Comparison of ENCODE assay signal across 16 cellular contexts in genomic region chr12:132602578-132603239, GRCh38. TPM values are rescaled to one million over a fixed set of nuclear protein-coding genes. Genes with fewer than 3 reads are reported as not detected.
A peak's percentile ranks its signal among the peaks of the same experiment; 100 is the strongest.
DNase-seq lines count a peak whose midpoint lies in the region; ATAC-seq, FAIRE-seq and TF ChIP-seq lines count a peak whose summit lies in the region.
"Had no signal": no experiment of that assay in that cellular context is flagged by ENCODE, and none has a peak within 500 bp of the region (broad histone marks: within the 10 kb centered on the region; RNA-seq: fewer than 3 reads in every experiment).

No MANE protein-coding gene starts in this region.

- H3K9ac ChIP-seq in K562 (ENCODE audit: insufficient read depth in 1 of 2, low read depth in 2 of 2, low read length in 2 of 2) (peak overlapping the region in 1 of 2 experiments; percentile 71; a peak in 2 of 4 replicates), parathyroid adenoma (no peak overlapping the region), smooth muscle cell (ENCODE audit: low read depth) (no peak overlapping the region)

- TF ChIP-seq CTCF in K562 (IDR thresholded peaks at IDR 0.05 in 2 of 3, conservative IDR thresholded peaks at IDR 0.05 in 1 of 3; ENCODE audit: insufficient read depth in 2 of 3, low read depth in 1 of 3, low read length in 3 of 3) (0 out of 6 replicates have a peak, but pooled peaks of 1 of the 3 experiments have one; percentile 2), hepatocyte (IDR thresholded peaks at IDR 0.05; ENCODE audit: poor library complexity) (no peak), parathyroid adenoma (IDR thresholded peaks at IDR 0.05) (no peak), smooth muscle cell (IDR thresholded peaks at IDR 0.05; ENCODE audit: borderline replicate concordance, insufficient read depth, poor library complexity, severe bottlenecking) (no peak)

- TF ChIP-seq RAD21 in K562 (CRISPR knock-in tag; conservative IDR thresholded peaks at IDR 0.05 in 1 of 2, IDR thresholded peaks at IDR 0.05 in 1 of 2), result no peak

- WGBS in K562 (ENCODE audit: insufficient coverage, low coverage, missing lambda C conversion rate), result 20% methylated on average over 11 of the region's 29 CpGs
- 65% methylated on average over 18 of the region's 29 CpGs for WGBS in hepatocyte (ENCODE audit: low lambda C conversion rate, missing lambda C conversion rate)
- WGBS in smooth muscle cell (ENCODE audit: low lambda C conversion rate), result 69% methylated on average over 26 of the region's 29 CpGs

- H3K4me2 ChIP-seq in K562 (ENCODE audit: insufficient read depth, low read length) (no peak overlapping the region), hepatocyte (peak overlapping the region; percentile 10), parathyroid adenoma (ENCODE audit: low read length) (no peak overlapping the region), smooth muscle cell (no peak overlapping the region)

- BruUV-seq in K562 (replicated peaks; lab: Mats Ljungman, UMichigan), result no TSS peak

- H3K27me3 Mint-ChIP-seq in activated naive CD4-positive, alpha-beta T cell treated with anti-CD3 and anti-CD28 coated beads, Interleukin-2, amount 10 ng/mL, durations not matched to agents 7 days and 5 days, result peaks cover 97% of the 10 kb centered on the region

- H3F3A ChIP-seq in smooth muscle cell (ENCODE audit: low read depth), result peaks cover 7% of the 10 kb centered on the region

- H3K27ac Mint-ChIP-seq in activated naive CD4-positive, alpha-beta T cell treated with anti-CD3 and anti-CD28 coated beads, Interleukin-2, amount 10 ng/mL, durations not matched to agents 7 days and 5 days, result no peak overlapping the region
- H3K27ac Mint-ChIP-seq: dendritic cell treated with granulocyte-macrophage colony-stimulating factor and Interleukin-4, amounts not matched to agents 40 ng/mL and 50 ng/mL, for 4 days; natural killer cell; WTC11 had no signal

- POLR2A ChIA-PET in K562 (lab: Yijun Ruan, JAX), result interaction anchor here (0.6 to 1.5 kb wide), 2 partner anchors 12 to 108 kb away, joined by 3 to 5 read pairs; partner anchors contain the start of gene PGAM5

- CTCF ChIA-PET in K562 (lab: Yijun Ruan, JAX; ENCODE audit: low intra/inter-chr PET ratio), result interaction anchor here (0.6 kb wide), 1 partner anchor 43 kb away, joined by 3 read pairs; no protein-coding TSS in a partner anchor
- CTCF ChIA-PET in activated naive CD4-positive, alpha-beta T cell treated with anti-CD3 and anti-CD28 coated beads, Interleukin-2, amount 10 ng/mL, durations not matched to agents 7 days and 5 days (lab: Charles Lee), result interaction anchor here (1.6 to 2.5 kb wide), 2 partner anchors 12 to 188 kb away, joined by 3 to 10 read pairs; no protein-coding TSS in a partner anchor

- no peaks in the 10 kb centered on the region for H3K9me3 ChIP-seq in K562 (replicated peaks; ENCODE audit: control insufficient read depth, insufficient read depth, low read depth, low read length)
- no peaks in the 10 kb centered on the region for H3K9me3 ChIP-seq in hepatocyte (ENCODE audit: low read depth)
- H3K9me3 ChIP-seq in parathyroid adenoma (ENCODE audit: control insufficient read depth, low read length), result no peaks in the 10 kb centered on the region
- H3K9me3 ChIP-seq in smooth muscle cell (replicated peaks; ENCODE audit: low read depth), result no peaks in the 10 kb centered on the region

- no peak for TF ChIP-seq POLR2A in K562 (conservative IDR thresholded peaks at IDR 0.05)

- H3K9me1 ChIP-seq in K562 (ENCODE audit: control insufficient read depth, insufficient read depth, low read length), result no peaks in the 10 kb centered on the region

- FAIRE-seq in K562 (lab: Jason Lieb, UNC), result no peak

- in situ Hi-C loops in K562 (cut with MboI), result loop anchor here (5.0 kb wide), 1 partner anchor 185 kb away; no protein-coding TSS in a partner anchor

- peaks cover 8% of the 10 kb centered on the region for H3K4me1 ChIP-seq in ACC112 (ENCODE audit: control insufficient read depth, insufficient read depth, low read length, unreplicated experiment)
- peaks cover 7 to 64% of the 10 kb centered on the region in 2 experiments; a peak in 4 of 5 replicates for H3K4me1 ChIP-seq in K562 (replicated peaks in 1 of 2; ENCODE audit: control insufficient read depth in 2 of 2, insufficient read depth in 2 of 2, low read length in 2 of 2)
- no peaks in the 10 kb centered on the region for H3K4me1 ChIP-seq in hepatocyte (ENCODE audit: insufficient read depth)
- H3K4me1 ChIP-seq in parathyroid adenoma, result peaks cover 4% of the 10 kb centered on the region
- H3K4me1 ChIP-seq in smooth muscle cell (ENCODE audit: low read depth), result peaks cover 4% of the 10 kb centered on the region
- H3K4me1 ChIP-seq: foreskin keratinocyte had no signal

- H3K27ac ChIP-seq in ACC112 (ENCODE audit: low read depth, low read length) (no peak overlapping the region), K562 (ENCODE audit: extremely low read depth, low read depth, low read length) (no peak overlapping the region), hepatocyte (no peak overlapping the region), parathyroid adenoma (peak overlapping the region; percentile 30), smooth muscle cell (ENCODE audit: low read depth) (no peak overlapping the region)
- H3K27ac ChIP-seq: foreskin keratinocyte had no signal

- H3K79me2 ChIP-seq in ACC112 (ENCODE audit: control insufficient read depth, insufficient read depth, low read length, unreplicated experiment) (no peaks in the 10 kb centered on the region), K562 (ENCODE audit: control insufficient read depth, insufficient read depth, low read length) (no peaks in the 10 kb centered on the region), hepatocyte (no peaks in the 10 kb centered on the region), parathyroid adenoma (no peaks in the 10 kb centered on the region), smooth muscle cell (ENCODE audit: low read depth) (no peaks in the 10 kb centered on the region)

- no peaks in the 10 kb centered on the region for H3K36me3 Mint-ChIP-seq in activated naive CD4-positive, alpha-beta T cell treated with anti-CD3 and anti-CD28 coated beads, Interleukin-2, amount 10 ng/mL, durations not matched to agents 7 days and 5 days
- H3K36me3 Mint-ChIP-seq: natural killer cell, WTC11 had no signal

- no peaks in the 10 kb centered on the region for H3K9me2 ChIP-seq in hepatocyte (replicated peaks; ENCODE audit: insufficient read depth)

- H3K27me3 ChIP-seq in ACC112 (ENCODE audit: insufficient read depth, low read length) (peaks cover 35% of the 10 kb centered on the region), K562 (ENCODE audit: control insufficient read depth in 2 of 2, insufficient read depth in 2 of 2, low read length in 2 of 2) (peaks cover 30 to 61% of the 10 kb centered on the region in 2 experiments), hepatocyte (peaks cover 26% of the 10 kb centered on the region), parathyroid adenoma (ENCODE audit: control insufficient read depth, insufficient read depth, low read length) (peaks cover 4% of the 10 kb centered on the region), smooth muscle cell (ENCODE audit: low read depth) (peaks cover 35% of the 10 kb centered on the region)

- H3K4me1 Mint-ChIP-seq in activated naive CD4-positive, alpha-beta T cell treated with anti-CD3 and anti-CD28 coated beads, Interleukin-2, amount 10 ng/mL, durations not matched to agents 7 days and 5 days, result peaks cover 24% of the 10 kb centered on the region

- H3K4me3 ChIP-seq in ACC112 (ENCODE audit: low read depth, low read length), result no peak overlapping the region
- no peak overlapping the region for H3K4me3 ChIP-seq in K562
- no peak overlapping the region for H3K4me3 ChIP-seq in hepatocyte
- peak overlapping the region; percentile 22 for H3K4me3 ChIP-seq in parathyroid adenoma (ENCODE audit: low read depth, low read length)
- no peak overlapping the region for H3K4me3 ChIP-seq in smooth muscle cell

- H3K36me3 ChIP-seq in ACC112 (ENCODE audit: insufficient read depth, low read length) (no peaks in the 10 kb centered on the region), K562 (ENCODE audit: control insufficient read depth, insufficient read depth, low read length) (no peaks in the 10 kb centered on the region), hepatocyte (replicated peaks; ENCODE audit: insufficient read depth, low read depth) (no peaks in the 10 kb centered on the region), parathyroid adenoma (ENCODE audit: control insufficient read depth, insufficient read depth, low read length) (no peaks in the 10 kb centered on the region), smooth muscle cell (ENCODE audit: low read depth) (no peaks in the 10 kb centered on the region)

- intact Hi-C loops in K562 (cut with micrococcal nuclease), result no loop called here

- no peaks in the 10 kb centered on the region for H3K9me3 Mint-ChIP-seq in activated naive CD4-positive, alpha-beta T cell treated with anti-CD3 and anti-CD28 coated beads, Interleukin-2, amount 10 ng/mL, durations not matched to agents 7 days and 5 days
- H3K9me3 Mint-ChIP-seq: dendritic cell treated with granulocyte-macrophage colony-stimulating factor and Interleukin-4, amounts not matched to agents 40 ng/mL and 50 ng/mL, for 4 days; natural killer cell had no signal

- no peak for TF ChIP-seq EP300 in K562 (IDR thresholded peaks at IDR 0.05; ENCODE audit: low read length)

- peak overlapping the region; percentile 1 for H2AFZ ChIP-seq in ACC112 (ENCODE audit: low read length, unreplicated experiment)
- H2AFZ ChIP-seq in K562 (ENCODE audit: low read depth, low read length), result peak overlapping the region; percentile 62
- no peak overlapping the region for H2AFZ ChIP-seq in hepatocyte
- H2AFZ ChIP-seq in parathyroid adenoma, result no peak overlapping the region
- H2AFZ ChIP-seq in smooth muscle cell (ENCODE audit: low read depth), result no peak overlapping the region

- DNase-seq in K562 (ENCODE audit: extremely low read depth in 1 of 4, low spot score in 3 of 4) (no peak), hepatocyte (ENCODE audit: low spot score) (no peak), smooth muscle cell (lab: John Stamatoyannopoulos, UW; ENCODE audit: unreplicated experiment) (no peak)
- no peak for DNase-seq in activated naive CD4-positive, alpha-beta T cell treated with anti-CD3 and anti-CD28 coated beads, Interleukin-2, amount 10 ng/mL, durations not matched to agents 7 days and 5 days
- DNase-seq in activated T-cell treated with anti-CD3 and anti-CD28 coated beads, Interleukin-2, amount 50 U/mL, for 48 hours, result no peak
- DNase-seq: activated CD8-positive, alpha-beta memory T cell treated with anti-CD3 and anti-CD28 coated beads, Interleukin-2, amount 50 U/mL, for 4 hours; foreskin keratinocyte; natural killer cell; NCI-H2171 treated with DMSO at 0.1 percent for 48 hours; SW 1271 had no signal

- no peak overlapping the region for H3K4me3 Mint-ChIP-seq in activated naive CD4-positive, alpha-beta T cell treated with anti-CD3 and anti-CD28 coated beads, Interleukin-2, amount 10 ng/mL, durations not matched to agents 7 days and 5 days
- H3K4me3 Mint-ChIP-seq: dendritic cell treated with granulocyte-macrophage colony-stimulating factor and Interleukin-4, amounts not matched to agents 40 ng/mL and 50 ng/mL, for 4 days; natural killer cell; WTC11 had no signal

- ATAC-seq in K562 (peak; percentile 43), HG03039 (IDR thresholded peaks at IDR 0.05; ENCODE audit: unreplicated experiment) (no peak)
- ATAC-seq: foreskin keratinocyte, natural killer cell, WTC11 had no signal

- H4K20me1 ChIP-seq in K562 (replicated peaks; ENCODE audit: control insufficient read depth, insufficient read depth, low read length) (no peaks in the 10 kb centered on the region), hepatocyte (ENCODE audit: insufficient read depth, poor library complexity, severe bottlenecking) (no peaks in the 10 kb centered on the region), smooth muscle cell (ENCODE audit: low read depth) (no peaks in the 10 kb centered on the region)

RNA-seq across cellular contexts. Expression of gene LRCOL1, which starts 7.7 kb away (rescaled TPM):
- not detected in 2 replicates for total RNA-seq in K562 (2011; cell fraction: chromatin; rRNA removed; ENCODE audit: low replicate concordance)
- not detected in 2 replicates for total RNA-seq in K562 (2011; cell fraction: nucleolus; rRNA removed)
- total RNA-seq in K562 (2011; cell fraction: nucleoplasm; rRNA removed), result not detected in 2 replicates
- total RNA-seq in K562 (2014; rRNA removed), result not detected in 2 replicates
- total RNA-seq in K562 (2014; rRNA removed; fragmentation: Illumina TruSeq; extraction: Trizol), result not detected in 2 replicates
- not detected in 2 replicates for total RNA-seq in K562 (2015; rRNA removed; fragmentation: Illumina TruSeq; extraction: Trizol)
- not detected in 2 replicates for total RNA-seq in K562 (2021)
- polyA plus RNA-seq in K562 (2011; rRNA removed), result not detected in 2 replicates
- 0.09 TPM in 1 of 2 replicates, not detected in the other for polyA plus RNA-seq in K562 (2011; cell fraction: cytosol; rRNA removed)
- polyA plus RNA-seq in K562 (2011; cell fraction: nucleus; rRNA removed), result 0.20 TPM in 1 of 2 replicates, not detected in the other
- not detected in 2 replicates for polyA plus RNA-seq in K562 (2012)
- polyA plus RNA-seq in K562 (2014; fragmentation: Illumina TruSeq; extraction: Trizol), result not detected in 2 replicates
- not detected for polyA plus RNA-seq in K562 (2014; fragmentation: Nextera tagmentation; extraction: Ambion mirVana)
- polyA plus RNA-seq in K562 (2014; rRNA removed), result not detected in 2 replicates
- not detected in 2 replicates for polyA minus RNA-seq in K562 (2011; rRNA and poly(A)+ RNA removed)
- not detected in 2 replicates for polyA minus RNA-seq in K562 (2011; cell fraction: cytosol; rRNA and poly(A)+ RNA removed)
- not detected in 2 replicates for polyA minus RNA-seq in K562 (2011; cell fraction: nucleus; rRNA and poly(A)+ RNA removed)
- total RNA-seq in hepatocyte, result not detected in 2 replicates
- 0.28 TPM in 1 of 2 replicates, not detected in the other for polyA plus RNA-seq in hepatocyte
- total RNA-seq in smooth muscle cell, result not detected in 2 replicates
- polyA plus RNA-seq in smooth muscle cell, result not detected in 2 replicates
- total RNA-seq: foreskin keratinocyte, kidney epithelial cell, natural killer cell had no signal
- polyA plus RNA-seq: foreskin keratinocyte had no signal

RNA-seq across cellular contexts. Expression of gene P2RX2, which starts 15.9 kb away (rescaled TPM):
- total RNA-seq in K562 (2011; cell fraction: chromatin; rRNA removed; ENCODE audit: low replicate concordance), result not detected in 2 replicates
- not detected in 2 replicates for total RNA-seq in K562 (2011; cell fraction: nucleolus; rRNA removed)
- total RNA-seq in K562 (2011; cell fraction: nucleoplasm; rRNA removed), result not detected in 2 replicates
- total RNA-seq in K562 (2014; rRNA removed) (not detected in 2 replicates), K562 (2014; rRNA removed; fragmentation: Illumina TruSeq; extraction: Trizol) (not detected in 2 replicates), K562 (2015; rRNA removed; fragmentation: Illumina TruSeq; extraction: Trizol) (not detected in 2 replicates), K562 (2021) (not detected in 2 replicates), hepatocyte (not detected in 2 replicates), smooth muscle cell (not detected in 2 replicates)
- polyA plus RNA-seq in K562 (2011; rRNA removed) (not detected in 2 replicates), K562 (2014; fragmentation: Illumina TruSeq; extraction: Trizol) (not detected in 2 replicates), K562 (2014; fragmentation: Nextera tagmentation; extraction: Ambion mirVana) (not detected), K562 (2014; rRNA removed) (not detected in 2 replicates), hepatocyte (not detected in 2 replicates), smooth muscle cell (not detected in 2 replicates)
- polyA plus RNA-seq in K562 (2011; cell fraction: cytosol; rRNA removed), result not detected in 2 replicates
- polyA plus RNA-seq in K562 (2011; cell fraction: nucleus; rRNA removed), result not detected in 2 replicates
- polyA plus RNA-seq in K562 (2012), result 0.06 and 0.14 TPM in 2 replicates
- polyA minus RNA-seq in K562 (2011; rRNA and poly(A)+ RNA removed), result not detected in 2 replicates
- not detected in 2 replicates for polyA minus RNA-seq in K562 (2011; cell fraction: cytosol; rRNA and poly(A)+ RNA removed)
- not detected in 2 replicates for polyA minus RNA-seq in K562 (2011; cell fraction: nucleus; rRNA and poly(A)+ RNA removed)
- total RNA-seq: foreskin keratinocyte, kidney epithelial cell, natural killer cell had no signal
- polyA plus RNA-seq: foreskin keratinocyte had no signal

Comparison
In these comparisons a context has a peak if more than half of its experiments do, and no peak if none do; other contexts are left out.
1. H2AFZ ChIP-seq: peak in ACC112 (single experiment) and K562 (single experiment); none in hepatocyte (single experiment), parathyroid adenoma (single experiment) and smooth muscle cell (single experiment).